Comparison of ENCODE assay signal across 18 cellular contexts in the genomic region with DNA sequence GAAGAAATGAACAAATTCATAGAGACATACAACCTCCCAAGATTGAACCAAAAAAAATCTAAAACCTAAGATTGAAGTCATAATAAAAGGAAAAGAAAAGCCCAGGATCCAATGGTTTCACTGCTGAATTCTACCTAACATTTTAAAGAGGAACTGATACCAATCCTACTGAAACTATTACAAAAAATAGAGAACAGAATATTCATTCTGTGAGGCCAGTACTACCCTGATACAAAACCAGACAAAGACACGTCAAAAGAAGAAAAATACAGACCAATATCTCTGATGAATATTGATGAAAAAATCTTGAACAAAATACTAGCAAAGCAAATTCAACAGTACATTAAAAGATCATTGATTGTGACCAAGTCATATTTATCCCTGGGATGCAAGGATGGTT.
A peak's percentile ranks its signal among the peaks of the same experiment; 100 is the strongest.
DNase-seq lines count a peak whose midpoint lies in the region; ATAC-seq and TF ChIP-seq lines count a peak whose summit lies in the region.
"Had no signal": no experiment of that assay in that cellular context is flagged by ENCODE, and none has a peak within 500 bp of the region (broad histone marks: within the 10 kb centered on the region; RNA-seq: fewer than 3 reads in every experiment).

No MANE protein-coding gene starts in this region.

- no peak overlapping the region for H3K4me2 ChIP-seq in smooth muscle cell

- H3K4me3 ChIP-seq in lower lobe of right lung (no peak overlapping the region), smooth muscle cell (no peak overlapping the region)
- H3K4me3 ChIP-seq: heart right ventricle had no signal

- 87% methylated on average over 1 of the region's 1 CpG for WGBS in smooth muscle cell (ENCODE audit: low lambda C conversion rate)

- H3K27ac ChIP-seq in lower lobe of right lung (no peak overlapping the region), smooth muscle cell (ENCODE audit: low read depth) (no peak overlapping the region)
- H3K27ac ChIP-seq: heart right ventricle, RWPE1 had no signal

- H3K79me2 ChIP-seq in smooth muscle cell (ENCODE audit: low read depth): no peaks in the 10 kb centered on the region

- no peak overlapping the region for H3K9ac ChIP-seq in smooth muscle cell (ENCODE audit: low read depth)

- H3K9me3 ChIP-seq in lower lobe of right lung (no peaks in the 10 kb centered on the region), smooth muscle cell (replicated peaks; ENCODE audit: low read depth) (no peaks in the 10 kb centered on the region)

- TF ChIP-seq CTCF in lower lobe of right lung (IDR thresholded peaks at IDR 0.05) (no peak), smooth muscle cell (IDR thresholded peaks at IDR 0.05; ENCODE audit: borderline replicate concordance, insufficient read depth, poor library complexity, severe bottlenecking) (no peak)

- no peaks in the 10 kb centered on the region for H3K36me3 ChIP-seq in lower lobe of right lung
- H3K36me3 ChIP-seq in smooth muscle cell (ENCODE audit: low read depth): no peaks in the 10 kb centered on the region
- H3K36me3 ChIP-seq: heart right ventricle had no signal

- no peaks in the 10 kb centered on the region for H4K20me1 ChIP-seq in smooth muscle cell (ENCODE audit: low read depth)

- no peaks in the 10 kb centered on the region for H3K27me3 ChIP-seq in lower lobe of right lung (ENCODE audit: low read depth)
- no peaks in the 10 kb centered on the region for H3K27me3 ChIP-seq in smooth muscle cell (ENCODE audit: low read depth)
- H3K27me3 ChIP-seq: heart right ventricle had no signal

- H2AFZ ChIP-seq in smooth muscle cell (ENCODE audit: low read depth): no peak overlapping the region

- intact Hi-C loops in lower lobe of right lung (cut with DNase I) (no loop called here), head of caudate nucleus (cut with DNase I) (no loop called here)

- no peaks in the 10 kb centered on the region for H3K4me1 ChIP-seq in lower lobe of right lung
- H3K4me1 ChIP-seq in smooth muscle cell (ENCODE audit: low read depth): no peaks in the 10 kb centered on the region
- H3K4me1 ChIP-seq: heart right ventricle had no signal

- ATAC-seq in GM18870 (IDR thresholded peaks at IDR 0.05; ENCODE audit: unreplicated experiment) (peak; percentile 90), GM21576 (IDR thresholded peaks at IDR 0.05; ENCODE audit: unreplicated experiment) (peak; percentile 85), HG03095 (IDR thresholded peaks at IDR 0.05; ENCODE audit: unreplicated experiment) (peak; percentile 80), lower lobe of right lung (no peak)
- ATAC-seq: heart right ventricle; stimulated activated effector memory CD8-positive, alpha-beta T cell treated with anti-CD3 and anti-CD28 coated beads, Interleukin-12 subunit alpha, Interleukin-12 subunit beta, amount 100 ng/mL, for 72 hours had no signal

- no peaks in the 10 kb centered on the region for H3F3A ChIP-seq in smooth muscle cell (ENCODE audit: low read depth)

- DNase-seq in NOMO-1 treated with dmso at 0.1 percent for 144 hours (lab: John Stamatoyannopoulos, UW; ENCODE audit: unreplicated experiment) (peak; percentile 19), lower lobe of right lung (no peak), smooth muscle cell (lab: John Stamatoyannopoulos, UW; ENCODE audit: unreplicated experiment) (no peak), head of caudate nucleus (no peak), cerebellum (ENCODE audit: low spot score) (no peak)
- DNase-seq: activated CD4-positive, alpha-beta T cell treated with anti-CD3 and anti-CD28 coated beads, Interleukin-2, amount 50 U/mL, for 4 hours; activated naive CD4-positive, alpha-beta T cell treated with anti-CD3 and anti-CD28 coated beads, Interleukin-2, amount 50 U/mL, for 16 hours; heart right ventricle; immature natural killer cell; NCI-H146; NCI-H345; NK-92 treated with Interleukin-12 subunit alpha and Interleukin-12 subunit beta, amount 100 ng/mL, for 24 hours; stimulated activated CD4-positive, alpha-beta T cell treated with anti-CD3 and anti-CD28 coated beads, Interleukin-15, amount 100 ng/mL, for 24 hours had no signal

Comparison
In these comparisons a context has a peak if more than half of its experiments do, and no peak if none do; other contexts are left out.
1. ATAC-seq: peak in GM18870 (single experiment), GM21576 (single experiment) and HG03095 (single experiment); none in lower lobe of right lung (0 of 2).